1 cellular context compared by ENCODE assay signal in genomic region chr1:47709302-47710074, GRCh38.
TF ChIP-seq lines count a peak whose summit lies in the region.

No MANE protein-coding gene starts in this region.

TF ChIP-seq in K562, 482 proteins besides CTCF, POLR2A, EP300 and RAD21 (continued from another document):
- TF ChIP-seq E2F8 (IDR thresholded peaks at IDR 0.05; ENCODE audit: low read depth, partially characterized antibody) (no peak), ZNF436 (CRISPR knock-in tag; IDR thresholded peaks at IDR 0.05) (no peak), PCBP1 (IDR thresholded peaks at IDR 0.05; ENCODE audit: low read depth, low read length, poor library complexity, severe bottlenecking) (peak; percentile 1), CEBPB (tag; IDR thresholded peaks at IDR 0.05) (no peak), ZNF586 (CRISPR knock-in tag; conservative IDR thresholded peaks at IDR 0.05) (no peak), ZNF512 (tag; IDR thresholded peaks at IDR 0.05) (no peak), E2F5 (CRISPR knock-in tag; IDR thresholded peaks at IDR 0.05) (no peak), REST (CRISPR knock-in tag; IDR thresholded peaks at IDR 0.05; ENCODE audit: low read depth) (no peak), POLR2AphosphoS2 (IDR thresholded peaks at IDR 0.05; ENCODE audit: low read length) (no peak)
